Comparison of ENCODE assay signal across 12 cellular contexts in genomic region chr5:127308325-127308724, GRCh38. TPM values are rescaled to one million over a fixed set of nuclear protein-coding genes. Genes with fewer than 3 reads are reported as not detected.
"Had no signal": no experiment of that assay in that cellular context is flagged by ENCODE, and none has a peak within 500 bp of the region (broad histone marks: within the 10 kb centered on the region; RNA-seq: fewer than 3 reads in every experiment).

No MANE protein-coding gene starts in this region.

RNA-seq across cellular contexts. Expression of gene MEGF10, which starts 17.7 kb away (rescaled TPM):
- total RNA-seq: activated CD4-positive, alpha-beta memory T cell treated with anti-CD3 and anti-CD28 coated beads for 36 hours; activated CD4-positive, alpha-beta T cell treated with anti-CD3 and anti-CD28 coated beads for 36 hours; activated CD4-positive, alpha-beta T cell treated with anti-CD3 and anti-CD28 coated beads, Interleukin-2, amount 10 ng/mL, durations not matched to agents 24 days and 14 days; activated CD8-positive, alpha-beta memory T cell treated with anti-CD3 and anti-CD28 coated beads for 36 hours; activated CD8-positive, alpha-beta memory T cell treated with anti-CD3 and anti-CD28 coated beads, Interleukin-2, amount 10 ng/mL, durations not matched to agents 7 days and 5 days; activated CD8-positive, alpha-beta T cell treated with anti-CD3 and anti-CD28 coated beads, Interleukin-2, amount 10 ng/mL, durations not matched to agents 7 days and 5 days; activated naive CD4-positive, alpha-beta T cell treated with anti-CD3 and anti-CD28 coated beads for 36 hours; activated naive CD8-positive, alpha-beta T cell treated with anti-CD3 and anti-CD28 coated beads for 36 hours; activated T-helper 1 cell treated with anti-CD3 and anti-CD28 coated beads, Interleukin-12 subunit alpha, Interleukin-12 subunit beta, Interleukin-2, Interleukin-4 antibody, amounts not matched to agents 30 ng/mL and 10 ng/mL and 1 ng/mL, durations not matched to agents 14 hours and 24 hours and 36 hours; activated T-helper 2 cell treated with anti-CD3 and anti-CD28 coated beads, Interferon-gamma antibody, Interleukin-2, Interleukin-4, amounts not matched to agents 10 μg/mL and 5 μg/mL and 100 μg/mL, durations not matched to agents 14 hours and 24 hours and 36 hours; bronchial epithelial cell; T-helper 2 cell treated with Interferon-gamma antibody and Interleukin-4, amounts not matched to agents 100 ng/mL and 5 ng/mL, for 36 hours had no signal
